8 cellular contexts compared by ENCODE assay signal in the genomic region with DNA sequence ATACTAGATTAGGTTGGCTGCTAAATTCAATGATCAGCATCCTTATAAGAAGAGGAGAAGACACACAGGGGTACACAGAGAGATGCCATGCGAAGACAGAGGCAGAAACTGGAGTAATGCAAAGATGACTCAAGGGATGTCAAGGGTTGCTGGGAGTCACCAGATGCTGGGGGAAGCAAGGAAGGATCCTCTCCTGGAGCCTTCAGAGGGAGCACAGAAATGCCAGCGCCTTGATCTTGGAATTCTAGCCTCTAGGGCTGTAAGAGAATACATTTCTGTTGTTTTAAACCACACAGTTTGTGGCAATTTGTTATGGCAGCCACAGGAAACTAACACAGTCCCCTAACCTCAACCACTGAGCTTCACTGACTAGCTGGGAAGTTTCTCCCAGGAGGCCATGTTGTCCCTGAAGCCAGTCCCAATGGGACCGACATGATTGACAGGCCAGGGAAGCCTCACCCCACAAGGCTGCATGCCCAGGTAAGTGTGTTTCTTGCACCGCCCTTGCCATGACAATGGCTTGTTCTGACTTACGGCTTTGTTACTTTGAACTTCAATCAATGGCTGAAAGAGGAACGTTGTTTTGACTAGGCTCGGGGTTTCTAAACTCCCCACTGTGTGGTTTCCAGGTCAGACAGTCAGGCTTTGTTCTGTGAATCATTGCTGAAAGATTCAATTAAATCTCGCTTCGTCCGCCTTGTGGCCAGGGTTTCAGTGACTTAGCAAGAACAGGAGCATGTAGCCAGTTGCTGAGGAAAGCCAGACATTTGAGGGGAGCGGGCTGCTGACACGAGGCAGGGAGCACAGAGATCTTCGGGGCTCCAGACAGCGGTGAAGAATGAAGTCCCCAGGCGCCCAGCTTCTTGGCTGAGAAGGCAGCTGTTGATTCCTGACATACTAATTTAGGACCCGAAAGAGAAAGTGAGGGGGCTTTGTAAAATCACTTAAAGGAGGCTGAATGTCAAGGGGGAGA.
A peak's percentile ranks its signal among the peaks of the same experiment; 100 is the strongest.
DNase-seq lines count a peak whose midpoint lies in the region; ATAC-seq and TF ChIP-seq lines count a peak whose summit lies in the region.

No MANE protein-coding gene starts in this region.

- no peaks in the 10 kb centered on the region for H3K36me3 ChIP-seq in NT2/D1 (ENCODE audit: insufficient read depth, insufficient read length, low read length)

- H2BK120ac ChIP-seq in H9 (ENCODE audit: low read depth, low read length, poor library complexity, severe bottlenecking) = no peak overlapping the region

- H3K4me1 ChIP-seq in H9 (ENCODE audit: insufficient read depth, low read length) (no peaks in the 10 kb centered on the region; the same call in 1 of the 2 replicates), NT2/D1 (ENCODE audit: insufficient read depth, insufficient read length) (peaks cover 6% of the 10 kb centered on the region)

- no peak overlapping the region for H2AK5ac ChIP-seq in H9 (ENCODE audit: insufficient read length, low read length)

- no peak overlapping the region for H4K8ac ChIP-seq in H9 (replicated peaks; ENCODE audit: insufficient read length, low read depth, low read length)

- H3K18ac ChIP-seq in H9 (ENCODE audit: insufficient read length, low read depth, low read length) = no peak overlapping the region

- no peaks in the 10 kb centered on the region for H3K79me1 ChIP-seq in H9 (ENCODE audit: insufficient read depth, low read depth, low read length, poor library complexity, severe bottlenecking)

- H3K9me3 Mint-ChIP-seq in H9 (no peaks in the 10 kb centered on the region; a peak in 1 of 5 replicates), type B pancreatic cell (no peaks in the 10 kb centered on the region)

- H4K5ac ChIP-seq in H9 (ENCODE audit: insufficient read length, low read depth, low read length) = no peak overlapping the region

- H3T11ph ChIP-seq in H9 (ENCODE audit: low read length) = no peak overlapping the region

- H2AFZ ChIP-seq in H9 (ENCODE audit: low read length) = no peak overlapping the region

- H3K4me1 Mint-ChIP-seq in H9 = peaks cover 8 to 18% of the 10 kb centered on the region in 2 experiments
- peaks cover 16% of the 10 kb centered on the region for H3K4me1 Mint-ChIP-seq in type B pancreatic cell (ENCODE audit: unreplicated experiment)

- no peak overlapping the region for H3K23ac ChIP-seq in H9 (ENCODE audit: insufficient read length, low read depth, low read length)

- H3K14ac ChIP-seq in H9 (ENCODE audit: insufficient read depth, low read length) = no peak overlapping the region

- H3K27ac ChIP-seq in H9 (ENCODE audit: insufficient read length, low read depth, low read length) = no peak overlapping the region

- H3K27me3 Mint-ChIP-seq in H9 (ENCODE audit: low read depth) (peaks cover 39% of the 10 kb centered on the region), type B pancreatic cell (peaks cover 55% of the 10 kb centered on the region)

- H3K4ac ChIP-seq in H9 (ENCODE audit: low read depth, low read length) = no peak overlapping the region

- no peak overlapping the region for H2BK15ac ChIP-seq in H9 (ENCODE audit: low read depth, low read length)

- H2BK12ac ChIP-seq in H9 (ENCODE audit: insufficient read length, low read depth, low read length) = no peak overlapping the region

- no CpG with 5 or more reads among the region's 16 CpGs for WGBS in H9 (ENCODE audit: extremely low coverage, insufficient read length, low lambda C conversion rate)

- DNase-seq in GM03348 (ENCODE audit: low spot score) = peak; percentile 62
- peak; percentile 36 for DNase-seq in H9
- DNase-seq in NT2/D1 (ENCODE audit: low read depth, low spot score) = peak; percentile 54
- peak; percentile 81 for DNase-seq in activated naive CD4-positive, alpha-beta T cell treated with Interleukin-2 at 50 U/mL for 16 hours
- peak; percentile 54 for DNase-seq in mucosa of gallbladder (ENCODE audit: low spot score)
- no peak for DNase-seq in type B pancreatic cell (ENCODE audit: extremely low spot score, unreplicated experiment)
- DNase-seq in amygdala (lab: John Stamatoyannopoulos, UW) = no peak

- H3K23me2 ChIP-seq in H9 (ENCODE audit: insufficient read length, low read depth, low read length, poor library complexity, severe bottlenecking) = no peaks in the 10 kb centered on the region

- H3K4me3 Mint-ChIP-seq in H9 (no peak overlapping the region), type B pancreatic cell (no peak overlapping the region)

- no peak for ATAC-seq in GM18519 (IDR thresholded peaks at IDR 0.05; ENCODE audit: low FRiP score, unreplicated experiment)

- H3K9ac ChIP-seq in H9 (ENCODE audit: extremely low read depth, insufficient read length, low read length) = no peak overlapping the region
- H3K9ac ChIP-seq in NT2/D1 (ENCODE audit: insufficient read length, low read depth) = no peak overlapping the region

- no peaks in the 10 kb centered on the region for H3K79me2 ChIP-seq in H9 (ENCODE audit: insufficient read depth, low read length)

- no peaks in the 10 kb centered on the region for H4K20me1 ChIP-seq in H9 (ENCODE audit: control insufficient read depth, insufficient read depth, insufficient read length)

- H3K9me3 ChIP-seq in H9 (ENCODE audit: control insufficient read depth, low read depth, low read length) (no peaks in the 10 kb centered on the region), NT2/D1 (ENCODE audit: insufficient read depth, low read length) (no peaks in the 10 kb centered on the region)

- no peak overlapping the region for H2BK20ac ChIP-seq in H9 (ENCODE audit: low read depth, low read length, poor library complexity, severe bottlenecking)

- no peak overlapping the region for H3K4me2 ChIP-seq in H9 (ENCODE audit: insufficient read depth, insufficient read length, low read length)

- H3K27me3 ChIP-seq in H9 (ENCODE audit: insufficient read depth, low read length) = no peaks in the 10 kb centered on the region
- H3K27me3 ChIP-seq in NT2/D1 (ENCODE audit: insufficient read depth, insufficient read length) = peaks cover 27% of the 10 kb centered on the region

- no peak overlapping the region for H3K56ac ChIP-seq in H9 (ENCODE audit: insufficient read length, low read depth, low read length)

- no peak overlapping the region; a peak in 1 of 7 replicates for H3K27ac Mint-ChIP-seq in H9
- no peak overlapping the region for H3K27ac Mint-ChIP-seq in type B pancreatic cell

- no peak overlapping the region for H4K91ac ChIP-seq in H9 (ENCODE audit: insufficient read length, low read depth, low read length)

- TF ChIP-seq CTCF in H9 (conservative IDR thresholded peaks at IDR 0.05) (no peak), type B pancreatic cell (conservative IDR thresholded peaks at IDR 0.05) (peak; percentile 15)

- H2BK5ac ChIP-seq in H9 (ENCODE audit: insufficient read length, low read length) = no peak overlapping the region

- no peaks in the 10 kb centered on the region for H3K36me3 Mint-ChIP-seq in H9 (ENCODE audit: insufficient read depth in 1 of 3, low read depth in 3 of 3)
- no peaks in the 10 kb centered on the region for H3K36me3 Mint-ChIP-seq in type B pancreatic cell

- no peak overlapping the region for H3K4me3 ChIP-seq in NT2/D1 (ENCODE audit: insufficient read length, low read depth)

Comparison
In these comparisons a context has a peak if more than half of its experiments do, and no peak if none do; other contexts are left out.
1. DNase-seq: peak in GM03348 (single experiment), H9 (single experiment), NT2/D1 (single experiment), activated naive CD4-positive, alpha-beta T cell treated with Interleukin-2 at 50 U/mL for 16 hours (single experiment) and mucosa of gallbladder (single experiment); none in type B pancreatic cell (single experiment) and amygdala (0 of 56).